Comparison of ENCODE assay signal across 9 cellular contexts in genomic region chr1:30888391-30888790, GRCh38. TPM values are rescaled to one million over a fixed set of nuclear protein-coding genes. Genes with fewer than 3 reads are reported as not detected.
DNase-seq lines count a peak whose midpoint lies in the region; ATAC-seq and TF ChIP-seq lines count a peak whose summit lies in the region.
"Had no signal": no experiment of that assay in that cellular context is flagged by ENCODE, and none has a peak within 500 bp of the region (broad histone marks: within the 10 kb centered on the region; RNA-seq: fewer than 3 reads in every experiment).

No MANE protein-coding gene starts in this region.

- CTCF ChIA-PET in Caco-2 (lab: Charles Lee) (interaction anchor here (1.2 kb wide), 1 partner anchor 87 kb away, joined by 3 read pairs; no protein-coding TSS in a partner anchor), SK-N-SH (lab: Yijun Ruan, JAX) (interaction anchor here (1.2 to 1.9 kb wide), 4 partner anchors 11 to 169 kb away, joined by 3 to 6 read pairs (median 4); no protein-coding TSS in a partner anchor)

- peak overlapping the region; percentile 89 for H4K91ac ChIP-seq in trophoblast cell (ENCODE audit: low read depth, low read length)

- H3K36me3 ChIP-seq in Caco-2 (ENCODE audit: control insufficient read depth, insufficient read depth, low read length), result no peaks in the 10 kb centered on the region
- H3K36me3 ChIP-seq in SK-N-SH (replicated peaks in 1 of 2; ENCODE audit: control insufficient read depth in 1 of 2, insufficient read depth in 2 of 2, low read length in 1 of 2), result no peaks in the 10 kb centered on the region
- no peaks in the 10 kb centered on the region for H3K36me3 ChIP-seq in trophoblast cell (ENCODE audit: control insufficient read depth in 1 of 2, insufficient read depth in 2 of 2, low read length in 2 of 2)

- H3K79me2 ChIP-seq in SK-N-SH (ENCODE audit: insufficient read depth), result peaks cover 21% of the 10 kb centered on the region; the same call in 1 of the 2 replicates
- H3K79me2 ChIP-seq in trophoblast cell (ENCODE audit: control insufficient read depth, insufficient read depth, low read length, poor library complexity), result peaks cover 6% of the 10 kb centered on the region

- ATAC-seq in HG03139 (IDR thresholded peaks at IDR 0.05; ENCODE audit: unreplicated experiment) (no peak), GM18519 (IDR thresholded peaks at IDR 0.05; ENCODE audit: low FRiP score, unreplicated experiment) (no peak)
- ATAC-seq in naive thymus-derived CD8-positive, alpha-beta T cell, result no peak

- no peak overlapping the region for H3K23ac ChIP-seq in trophoblast cell (ENCODE audit: low read length)

- no peaks in the 10 kb centered on the region for H3K4me1 ChIP-seq in Caco-2
- peaks cover 16 to 23% of the 10 kb centered on the region in 2 experiments; a peak in 3 of 4 replicates for H3K4me1 ChIP-seq in SK-N-SH (ENCODE audit: control insufficient read depth in 1 of 2, insufficient read depth in 2 of 2, low read depth in 1 of 2, low read length in 1 of 2)
- peaks cover 25 to 30% of the 10 kb centered on the region in 2 experiments for H3K4me1 ChIP-seq in trophoblast cell (ENCODE audit: control insufficient read depth in 1 of 2, insufficient read depth in 2 of 2, low read length in 2 of 2)

- intact Hi-C loops in Caco-2 (cut with micrococcal nuclease; ENCODE audit: unreplicated experiment), result no loop called here

- peak overlapping the region; percentile 55 for H4K8ac ChIP-seq in trophoblast cell (ENCODE audit: low read depth, low read length)

- no peak overlapping the region for H3K4me3 Mint-ChIP-seq in Caco-2 (ENCODE audit: unreplicated experiment)
- H3K4me3 Mint-ChIP-seq in naive thymus-derived CD8-positive, alpha-beta T cell, result no peak overlapping the region

- no peak overlapping the region for H2AFZ ChIP-seq in SK-N-SH (ENCODE audit: low read depth)
- no peak overlapping the region for H2AFZ ChIP-seq in trophoblast cell (ENCODE audit: insufficient read depth, low read length, poor library complexity)

- peak overlapping the region; percentile 31 for H3K4ac ChIP-seq in trophoblast cell (ENCODE audit: low read depth, low read length)

- peaks cover 62% of the 10 kb centered on the region for H4K20me1 ChIP-seq in SK-N-SH (ENCODE audit: insufficient read depth)

- DNase-seq in Caco-2 (peak in 1 of 2 experiments; percentile 15), SK-N-SH (no peak), glomerular visceral epithelial cell (ENCODE audit: extremely low spot score) (peak; percentile 80), trophoblast cell (no peak), ecto neural progenitor cell (ENCODE audit: low spot score) (no peak)
- DNase-seq in naive thymus-derived CD8-positive, alpha-beta T cell, result no peak

- no TSS peak for BruUV-seq in Caco-2 (replicated peaks; lab: Mats Ljungman, UMichigan)

- H3K4me2 ChIP-seq in SK-N-SH (peak overlapping the region; percentile 63; the same call in 1 of the 2 replicates), trophoblast cell (ENCODE audit: low read length) (peak overlapping the region; percentile 15)

- 32% methylated on average over 6 of the region's 8 CpGs for WGBS in SK-N-SH (ENCODE audit: low lambda C conversion rate)
- no CpG with 5 or more reads among the region's 8 CpGs for WGBS in trophoblast cell (ENCODE audit: extremely low coverage, insufficient coverage, insufficient read length)

- no peak for TF ChIP-seq CTCF in Caco-2 (IDR thresholded peaks at IDR 0.05; ENCODE audit: insufficient read depth in 1 of 2, low read depth in 1 of 2, low read length in 1 of 2, severe bottlenecking in 1 of 2, unreplicated experiment in 1 of 2)
- TF ChIP-seq CTCF in SK-N-SH (IDR thresholded peaks at IDR 0.05), result no peak

- peak overlapping the region; percentile 79 for H3K14ac ChIP-seq in trophoblast cell (ENCODE audit: low read length)

- H3K9ac ChIP-seq in SK-N-SH (no peak overlapping the region), trophoblast cell (ENCODE audit: low read length) (no peak overlapping the region)

- peak overlapping the region; percentile 66 for H3K27ac Mint-ChIP-seq in Caco-2 (ENCODE audit: unreplicated experiment)
- H3K27ac Mint-ChIP-seq in naive thymus-derived CD8-positive, alpha-beta T cell, result peak overlapping the region in 1 of 10 donors; percentile 62

- H3K9me3 Mint-ChIP-seq in Caco-2 (ENCODE audit: unreplicated experiment), result no peaks in the 10 kb centered on the region
- no peaks in the 10 kb centered on the region for H3K9me3 Mint-ChIP-seq in naive thymus-derived CD8-positive, alpha-beta T cell

- peak overlapping the region; percentile 64 for H3K18ac ChIP-seq in trophoblast cell (ENCODE audit: low read length)

- H3K79me1 ChIP-seq in trophoblast cell (ENCODE audit: low read length), result peaks cover 24% of the 10 kb centered on the region

- H3K9me3 ChIP-seq in Caco-2 (no peaks in the 10 kb centered on the region), SK-N-SH (no peaks in the 10 kb centered on the region), trophoblast cell (ENCODE audit: insufficient read depth, low read depth, low read length) (no peaks in the 10 kb centered on the region)

- peak overlapping the region; percentile 82 for H2BK120ac ChIP-seq in trophoblast cell (ENCODE audit: insufficient read depth, low read length, poor library complexity)

- H2BK5ac ChIP-seq in trophoblast cell (ENCODE audit: low read depth, low read length, poor library complexity), result peak overlapping the region; percentile 90

- H2BK12ac ChIP-seq in trophoblast cell (ENCODE audit: low read length), result peak overlapping the region; percentile 63

- H3K27ac ChIP-seq in SK-N-SH (ENCODE audit: low read depth in 2 of 2, low read length in 1 of 2) (peak overlapping the region; percentile 47 to 71; a peak in 3 of 4 replicates), trophoblast cell (ENCODE audit: low read depth, low read length) (peak overlapping the region; percentile 92)
- H3K27ac ChIP-seq: VCaP had no signal

- POLR2A ChIA-PET in Caco-2 (lab: Charles Lee) (no interaction called here), SK-N-SH (lab: Yijun Ruan, JAX) (interaction anchor here (1.3 kb wide), 1 partner anchor 14 kb away, joined by 3 read pairs; no protein-coding TSS in a partner anchor)
- POLR2A ChIA-PET in naive thymus-derived CD8-positive, alpha-beta T cell (lab: Charles Lee), result no interaction called here

- no peak for TF ChIP-seq RAD21 in SK-N-SH (IDR thresholded peaks at IDR 0.05; ENCODE audit: low read length)

- H3F3A ChIP-seq in SK-N-SH (replicated peaks; ENCODE audit: insufficient read depth), result peaks cover 14% of the 10 kb centered on the region

- H3K4me3 ChIP-seq in Caco-2 (ENCODE audit: low read depth, low read length) (no peak overlapping the region), SK-N-SH (ENCODE audit: low read depth in 2 of 2, low read length in 1 of 2) (no peak overlapping the region), trophoblast cell (ENCODE audit: low read depth, low read length) (no peak overlapping the region)

- H3K9me2 ChIP-seq in SK-N-SH, result no peaks in the 10 kb centered on the region

- H3K36me3 Mint-ChIP-seq in Caco-2 (ENCODE audit: insufficient read depth, unreplicated experiment), result no peaks in the 10 kb centered on the region
- H3K36me3 Mint-ChIP-seq in naive thymus-derived CD8-positive, alpha-beta T cell, result no peaks in the 10 kb centered on the region

- peak overlapping the region; percentile 80 for H2AK5ac ChIP-seq in trophoblast cell (ENCODE audit: low read length)

- H4K12ac ChIP-seq in trophoblast cell (ENCODE audit: low read depth, low read length), result peak overlapping the region; percentile 1

- H3K27me3 Mint-ChIP-seq in Caco-2 (ENCODE audit: insufficient read depth, unreplicated experiment), result no peaks in the 10 kb centered on the region
- H3K27me3 Mint-ChIP-seq in naive thymus-derived CD8-positive, alpha-beta T cell, result peaks cover 1 to 21% (median 9%) of the 10 kb centered on the region in 5 donors

- TF ChIP-seq EP300 in SK-N-SH (IDR thresholded peaks at IDR 0.05; ENCODE audit: borderline replicate concordance in 1 of 2, low read depth in 1 of 2, low read length in 1 of 2), result no peak

- H3K4me1 Mint-ChIP-seq in Caco-2 (ENCODE audit: low read depth, unreplicated experiment), result no peaks in the 10 kb centered on the region
- peaks cover 0 to 4% (median under 1%) of the 10 kb centered on the region in 4 donors for H3K4me1 Mint-ChIP-seq in naive thymus-derived CD8-positive, alpha-beta T cell

- H3K27me3 ChIP-seq in Caco-2 (replicated peaks; ENCODE audit: control insufficient read depth, insufficient read depth, low read length) (no peaks in the 10 kb centered on the region), SK-N-SH (ENCODE audit: insufficient read depth) (no peaks in the 10 kb centered on the region), trophoblast cell (ENCODE audit: insufficient read depth, low read length) (no peaks in the 10 kb centered on the region)

TF ChIP-seq in SK-N-SH, 30 proteins besides CTCF, POLR2A, EP300 and RAD21 (continues in another document):
- TF ChIP-seq TAF1 (IDR thresholded peaks at IDR 0.05; ENCODE audit: borderline replicate concordance, low read depth, low read length) (0 out of 2 replicates have a peak, but pooled peaks have one; percentile 25), TCF12 (IDR thresholded peaks at IDR 0.05) (peak; percentile 46; the same call in 1 of the 2 replicates), POLR2AphosphoS5 (IDR thresholded peaks at IDR 0.05; ENCODE audit: low read depth, low read length) (peak; percentile 19; the same call in 1 of the 2 replicates), MAX (IDR thresholded peaks at IDR 0.05; ENCODE audit: low read depth) (0 out of 2 replicates have a peak, but pooled peaks have one; percentile 17), PBX3 (IDR thresholded peaks at IDR 0.05) (0 out of 2 replicates have a peak, but pooled peaks have one; percentile 23)

RNA-seq across cellular contexts. Expression of gene SDC3, which starts 20.2 kb away (rescaled TPM):
- total RNA-seq in Caco-2 (2022), result 2.9 and 3.7 TPM in 2 replicates
- 16.2 and 18.8 TPM in 2 replicates for polyA plus RNA-seq in SK-N-SH (2012; rRNA removed)
- 14.0 and 19.2 TPM in 2 replicates for polyA plus RNA-seq in SK-N-SH (2012; cell fraction: cytosol; rRNA removed)
- polyA plus RNA-seq in SK-N-SH (2012; cell fraction: nucleus; rRNA removed), result 17.4 and 19.3 TPM in 2 replicates
- 64.9 and 65.2 TPM in 2 replicates for polyA plus RNA-seq in trophoblast cell (2013)
- total RNA-seq in naive thymus-derived CD8-positive, alpha-beta T cell, result under 1 TPM; 0.16 to 0.66 TPM
- not detected for polyA plus RNA-seq in naive thymus-derived CD8-positive, alpha-beta T cell
